In the genomic region with DNA sequence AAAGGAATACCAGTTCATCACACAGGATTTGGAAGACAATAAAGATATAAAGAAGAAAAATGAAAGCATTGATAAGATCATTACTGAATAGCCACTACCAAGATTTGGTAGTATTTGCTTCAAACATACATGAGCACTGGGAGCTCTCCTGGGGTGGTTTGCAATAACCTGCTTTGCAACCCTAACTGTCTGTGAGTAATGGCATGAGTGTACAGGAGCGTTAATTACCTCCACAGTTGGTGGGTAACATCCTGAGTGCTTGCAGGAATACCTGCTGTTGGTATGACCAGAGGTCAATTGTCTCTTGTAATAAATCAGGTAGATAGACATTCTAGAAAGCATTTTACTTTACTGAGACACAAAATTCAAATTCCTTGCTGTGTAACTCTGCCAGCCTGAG, we compare ENCODE assay signal across 19 cellular contexts.
DNase-seq lines count a peak whose midpoint lies in the region; TF ChIP-seq lines count a peak whose summit lies in the region.
"Had no signal": no experiment of that assay in that cellular context is flagged by ENCODE, and none has a peak within 500 bp of the region (broad histone marks: within the 10 kb centered on the region; RNA-seq: fewer than 3 reads in every experiment).

No MANE protein-coding gene starts in this region.

- DNase-seq in HPDE6-E6E7 (ENCODE audit: extremely low spot score) = peak; percentile 10
- peak; percentile 71 to 91 for DNase-seq in NCI-H2081 (lab: John Stamatoyannopoulos, UW)
- peak; percentile 89 for DNase-seq in left kidney (ENCODE audit: low read depth, low spot score)
- no peak for DNase-seq in HK-2 (ENCODE audit: unreplicated experiment)
- DNase-seq in SHP77 treated with DMSO at 0.1 percent for 48 hours (lab: John Stamatoyannopoulos, UW) = no peak
- DNase-seq in NCI-H446 treated with DMSO at 0.1 percent for 48 hours (lab: John Stamatoyannopoulos, UW) = no peak
- DNase-seq: CD8-positive, alpha-beta T cell; DND-41; H7; HFFc6; IMR-90; Karpas-422; NCI-H1436 treated with DMSO at 0.1 percent for 48 hours; NCI-H2029; NCI-H526 treated with DMSO at 0.1 percent for 48 hours; PC-3; RPMI8226; T-helper 1 cell had no signal

- no peaks in the 10 kb centered on the region for H3K36me3 Mint-ChIP-seq in brain
- H3K36me3 Mint-ChIP-seq: CD8-positive, alpha-beta T cell had no signal

- peaks cover 0 to 2% (median 0%) of the 10 kb centered on the region in 5 experiments for H3K9me3 Mint-ChIP-seq in brain
- H3K9me3 Mint-ChIP-seq: CD8-positive, alpha-beta T cell; HFFc6 had no signal

- H3K4me1 Mint-ChIP-seq in brain = peaks cover 16% of the 10 kb centered on the region

- H3K27ac Mint-ChIP-seq in brain = peak overlapping the region in 3 of 5 experiments; percentile 18 to 77 (median 71)
- H3K27ac Mint-ChIP-seq: CD8-positive, alpha-beta T cell; HFFc6 had no signal

- H3K27me3 Mint-ChIP-seq in brain = no peaks in the 10 kb centered on the region

- H3K4me3 Mint-ChIP-seq in brain = peak overlapping the region in 1 of 5 experiments; percentile 1
- H3K4me3 Mint-ChIP-seq: CD8-positive, alpha-beta T cell; HFFc6 had no signal

- TF ChIP-seq CTCF in brain (conservative IDR thresholded peaks at IDR 0.05) = no peak

Comparison
In these comparisons a context has a peak if more than half of its experiments do, and no peak if none do; other contexts are left out.
1. DNase-seq: peak in HPDE6-E6E7 (single experiment), NCI-H2081 (2 of 2) and left kidney (single experiment); none in HK-2 (single experiment), SHP77 treated with DMSO at 0.1 percent for 48 hours (single experiment) and NCI-H446 treated with DMSO at 0.1 percent for 48 hours (single experiment).